ENCODE assay signal across 21 cellular contexts in genomic region chr19:55838251-55838650, GRCh38. TPM values are rescaled to one million over a fixed set of nuclear protein-coding genes. Genes with fewer than 3 reads are reported as not detected.
DNase-seq lines count a peak whose midpoint lies in the region; ATAC-seq, FAIRE-seq and TF ChIP-seq lines count a peak whose summit lies in the region.
"Had no signal": no experiment of that assay in that cellular context is flagged by ENCODE, and none has a peak within 500 bp of the region (broad histone marks: within the 10 kb centered on the region; RNA-seq: fewer than 3 reads in every experiment).

No MANE protein-coding gene starts in this region.

- TF ChIP-seq POLR2A in GM12878 (IDR thresholded peaks at IDR 0.05; ENCODE audit: low read depth, low read length) = no peak

- H3K36me3 ChIP-seq in MM.1S (replicated peaks; ENCODE audit: insufficient read depth, low read length) (no peaks in the 10 kb centered on the region; the same call in 1 of the 2 replicates), GM12878 (ENCODE audit: control insufficient read depth in 2 of 2, insufficient read depth in 2 of 2, low read length in 1 of 2) (no peaks in the 10 kb centered on the region)

- SMC1A ChIA-PET in GM12878 (lab: Charles Lee; ENCODE audit: uncharacterized antibody, unreplicated experiment) = interaction anchor here (1.2 kb wide), 1 partner anchor 9 kb away, joined by 6 read pairs; no protein-coding TSS in a partner anchor

- no TSS peak for BruUV-seq in GM12878 (replicated peaks; lab: Mats Ljungman, UMichigan)

- WGBS in GM12878 (ENCODE audit: insufficient coverage, insufficient replicate concordance, low lambda C conversion rate, missing lambda C conversion rate) = 35% methylated on average over 3 of the region's 3 CpGs

- no peak for TF ChIP-seq RAD21 in GM12878 (IDR thresholded peaks at IDR 0.05; ENCODE audit: insufficient read depth, low read depth, low read length)

- no peaks in the 10 kb centered on the region for H3K27me3 ChIP-seq in MM.1S (replicated peaks; ENCODE audit: insufficient read depth, low read length)
- H3K27me3 ChIP-seq in GM12878 (replicated peaks in 1 of 2; ENCODE audit: control insufficient read depth in 2 of 2, insufficient read depth in 2 of 2, low read length in 1 of 2) = no peaks in the 10 kb centered on the region

- peaks cover 32% of the 10 kb centered on the region for H3F3A ChIP-seq in MM.1S (ENCODE audit: insufficient read depth, low read length)

- H3K4me3 ChIP-seq in GM12865 (ENCODE audit: low read depth, low read length) (no peak overlapping the region), MM.1S (ENCODE audit: low read length) (0 out of 2 replicates have a peak overlapping the region, but pooled peaks have one; percentile 19), GM12878 (no peak overlapping the region)
- H3K4me3 ChIP-seq: A549, GM23338 had no signal

- in situ Hi-C loops in GM12878 (cut with MboI) = no loop called here

- intact Hi-C loops in GM12878 (cut with micrococcal nuclease; ENCODE audit: unreplicated experiment) = no loop called here

- H3K4me2 ChIP-seq in MM.1S (ENCODE audit: low read depth, low read length) (peak overlapping the region; percentile 46; the same call in 1 of the 2 replicates), GM12878 (ENCODE audit: control insufficient read depth, insufficient read depth) (no peak overlapping the region)
- H3K4me2 ChIP-seq: A549, GM23338 had no signal

- TF ChIP-seq CTCF in GM12865 (IDR thresholded peaks at IDR 0.05; ENCODE audit: insufficient read depth, low read depth, low read length, missing control alignments) (no peak), MM.1S (IDR thresholded peaks at IDR 0.05; ENCODE audit: low read length) (no peak), GM12878 (IDR thresholded peaks at IDR 0.05 in 2 of 3, conservative IDR thresholded peaks at IDR 0.05 in 1 of 3; ENCODE audit: control insufficient read depth in 2 of 3, extremely low read depth in 1 of 3, insufficient read depth in 1 of 3, low read depth in 3 of 3, low read length in 3 of 3) (no peak)

- CTCF ChIA-PET in GM12878 (lab: Yijun Ruan, JAX) = interaction anchor here (0.6 kb wide), 1 partner anchor 1123 kb away, joined by 4 read pairs; no protein-coding TSS in a partner anchor

- no peak for TF ChIP-seq EP300 in GM12878 (IDR thresholded peaks at IDR 0.05; ENCODE audit: borderline replicate concordance in 1 of 2, control insufficient read depth in 1 of 2, low read depth in 2 of 2, low read length in 2 of 2)

- DNase-seq in GM12865 (ENCODE audit: low read depth) = peak; percentile 21
- peak; percentile 92 for DNase-seq in MM.1S
- peak; percentile 92 for DNase-seq in RPMI8226
- peak; percentile 31 for DNase-seq in GM12878 (ENCODE audit: low read depth, low spot score)
- no peak for DNase-seq in AG08395 (ENCODE audit: low spot score)
- DNase-seq: 8988T; ACHN; C1 segment of cervical spinal cord; Calu3; CD4-positive, alpha-beta memory T cell; COR-L47; DMS53; DMS79 treated with DMSO at 0.1 percent for 48 hours; GF-D8; H9 had no signal

- peak overlapping the region; percentile 67 for H3K9ac ChIP-seq in MM.1S (ENCODE audit: low read length)
- H3K9ac ChIP-seq in GM12878 (ENCODE audit: control insufficient read depth, insufficient read depth, low read length) = no peak overlapping the region

- H3K27ac ChIP-seq in MM.1S (ENCODE audit: low read length) = peak overlapping the region; percentile 96
- H3K27ac ChIP-seq in GM12878 (ENCODE audit: control insufficient read depth, insufficient read depth) = no peak overlapping the region
- H3K27ac ChIP-seq: A549 had no signal

- H4K20me1 ChIP-seq in MM.1S (ENCODE audit: insufficient read depth, low read length) (no peaks in the 10 kb centered on the region), GM12878 (ENCODE audit: control insufficient read depth, insufficient read depth) (no peaks in the 10 kb centered on the region)

- H3K9me3 ChIP-seq in MM.1S (replicated peaks; ENCODE audit: insufficient read depth, low read length) (no peaks in the 10 kb centered on the region), GM12878 (replicated peaks; ENCODE audit: control insufficient read depth, insufficient read depth, low read length) (no peaks in the 10 kb centered on the region; the same call in 2 of the 3 replicates)
- H3K9me3 ChIP-seq: A549 had no signal

- POLR2A ChIA-PET in GM12878 (lab: Charles Lee) = no interaction called here

- RAD21 ChIA-PET in GM12878 (lab: Charles Lee; ENCODE audit: unreplicated experiment) = no interaction called here

- no peak overlapping the region for H2AFZ ChIP-seq in MM.1S (ENCODE audit: low read length)
- H2AFZ ChIP-seq in GM12878 (ENCODE audit: control insufficient read depth, low read depth, low read length) = no peak overlapping the region
- H2AFZ ChIP-seq: GM23338 had no signal

- FAIRE-seq in GM12878 (lab: Jason Lieb, UNC) = no peak
- FAIRE-seq: A549 had no signal

- ATAC-seq in GM12878 (no peak), GM19023 (IDR thresholded peaks at IDR 0.05; ENCODE audit: unreplicated experiment) (no peak), HG03108 (IDR thresholded peaks at IDR 0.05; ENCODE audit: unreplicated experiment) (no peak)
- ATAC-seq: A549, GM23338, HCT116 had no signal

- H3K4me1 ChIP-seq in MM.1S (ENCODE audit: low read length) (peaks cover 26% of the 10 kb centered on the region), GM12878 (ENCODE audit: control insufficient read depth, insufficient read depth, low read length) (no peaks in the 10 kb centered on the region)
- H3K4me1 ChIP-seq: A549 had no signal

- no peaks in the 10 kb centered on the region for H3K79me2 ChIP-seq in MM.1S (ENCODE audit: low read length)
- H3K79me2 ChIP-seq in GM12878 (ENCODE audit: control insufficient read depth, insufficient read depth, low read length) = no peaks in the 10 kb centered on the region

- no peaks in the 10 kb centered on the region for H3K9me2 ChIP-seq in MM.1S (replicated peaks; ENCODE audit: insufficient read depth, low read length)

TF ChIP-seq in GM12878, 131 proteins besides CTCF, POLR2A, EP300 and RAD21 (continues in another document):
- TF ChIP-seq MEF2B (IDR thresholded peaks at IDR 0.05; ENCODE audit: partially characterized antibody, poor library complexity, severe bottlenecking) (no peak), NFIC (IDR thresholded peaks at IDR 0.05; ENCODE audit: low read depth, low read length) (no peak), PBX3 (IDR thresholded peaks at IDR 0.05; ENCODE audit: insufficient replicate concordance, low read depth, low read length) (no peak)

RNA-seq across cellular contexts. Expression of gene NLRP4, which starts 1.9 kb away (rescaled TPM):
- total RNA-seq in GM12878 (2013; cell fraction: nucleolus; rRNA removed) = 0.21 TPM in 1 of 2 replicates, not detected in the other
- total RNA-seq in GM12878 (2014; rRNA removed) = 0.05 TPM in 1 of 2 replicates, not detected in the other
- total RNA-seq in GM12878 (2014; rRNA removed; fragmentation: Illumina TruSeq; extraction: Trizol) = 0.09 TPM in 1 of 2 replicates, not detected in the other
- not detected in 2 replicates for total RNA-seq in GM12878 (2021)
- polyA plus RNA-seq in GM12878 (2011; ENCODE audit: low read depth) = 0.22 TPM
- polyA plus RNA-seq in GM12878 (2011; rRNA removed) = 9.6 and 9.8 TPM in 2 replicates
- 8.4 and 10.8 TPM in 2 replicates for polyA plus RNA-seq in GM12878 (2011; cell fraction: cytosol; rRNA removed)
- polyA plus RNA-seq in GM12878 (2011; cell fraction: nucleus; rRNA removed) = 5.5 and 6.3 TPM in 2 replicates
- polyA plus RNA-seq in GM12878 (2012) = 0.72 and 0.77 TPM in 2 replicates
- 0.07 TPM in 1 of 2 replicates, not detected in the other for polyA plus RNA-seq in GM12878 (2014; fragmentation: Illumina TruSeq; extraction: Trizol)
- under 1 TPM in 1 of 2 experiments, not detected in 1; 0.11 TPM for polyA plus RNA-seq in GM12878 (2014; fragmentation: Nextera tagmentation; extraction: Ambion mirVana)
- 0.03 and 0.47 TPM in 2 replicates for polyA plus RNA-seq in GM12878 (2014; rRNA removed)
- not detected for polyA plus RNA-seq in GM12878 (2016; fragmentation: Nextera tagmentation; extraction: Ambion mirVana)
- 15.5 and 19.7 TPM in 2 replicates for polyA minus RNA-seq in GM12878 (2011; rRNA and poly(A)+ RNA removed)
- 3.7 and 4.4 TPM in 2 replicates for polyA minus RNA-seq in GM12878 (2011; cell fraction: cytosol; rRNA and poly(A)+ RNA removed)
- 5.8 and 6.2 TPM in 2 replicates for polyA minus RNA-seq in GM12878 (2011; cell fraction: nucleus; rRNA and poly(A)+ RNA removed)
- total RNA-seq: Calu3; CD4-positive, alpha-beta memory T cell; GM23338; H9 had no signal
- polyA plus RNA-seq: BJ; CD4-positive, alpha-beta memory T cell; GM23338 had no signal

RNA-seq across cellular contexts. Expression of gene NLRP11, which starts 6.5 kb away (rescaled TPM):
- total RNA-seq in GM12878 (2013; cell fraction: nucleolus; rRNA removed) = 0.38 and 0.47 TPM in 2 replicates
- 0.05 TPM in 1 of 2 replicates, not detected in the other for total RNA-seq in GM12878 (2014; rRNA removed)
- 0.05 TPM in 1 of 2 replicates, not detected in the other for total RNA-seq in GM12878 (2014; rRNA removed; fragmentation: Illumina TruSeq; extraction: Trizol)
- 0.05 TPM in 1 of 2 replicates, not detected in the other for total RNA-seq in GM12878 (2021)
- 0.09 TPM for polyA plus RNA-seq in GM12878 (2011; ENCODE audit: low read depth)
- 16.2 and 18.1 TPM in 2 replicates for polyA plus RNA-seq in GM12878 (2011; rRNA removed)
- 12.2 and 15.5 TPM in 2 replicates for polyA plus RNA-seq in GM12878 (2011; cell fraction: cytosol; rRNA removed)
- polyA plus RNA-seq in GM12878 (2011; cell fraction: nucleus; rRNA removed) = 6.4 and 8.3 TPM in 2 replicates
- polyA plus RNA-seq in GM12878 (2012) = 0.09 and 0.22 TPM in 2 replicates
- 0.06 TPM in 2 replicates for polyA plus RNA-seq in GM12878 (2014; fragmentation: Illumina TruSeq; extraction: Trizol)
- polyA plus RNA-seq in GM12878 (2014; fragmentation: Nextera tagmentation; extraction: Ambion mirVana) = under 1 TPM; 0.02 to 0.13 TPM
- not detected in 2 replicates for polyA plus RNA-seq in GM12878 (2014; rRNA removed)
- under 1 TPM in 1 of 2 experiments, not detected in 1; 0.09 TPM for polyA plus RNA-seq in GM12878 (2016; fragmentation: Nextera tagmentation; extraction: Ambion mirVana)
- 22.3 and 22.5 TPM in 2 replicates for polyA minus RNA-seq in GM12878 (2011; rRNA and poly(A)+ RNA removed)
- 5.9 and 6.4 TPM in 2 replicates for polyA minus RNA-seq in GM12878 (2011; cell fraction: cytosol; rRNA and poly(A)+ RNA removed)
- polyA minus RNA-seq in GM12878 (2011; cell fraction: nucleus; rRNA and poly(A)+ RNA removed) = 6.5 and 7.1 TPM in 2 replicates
- total RNA-seq: Calu3; CD4-positive, alpha-beta memory T cell; GM23338; H9 had no signal
- polyA plus RNA-seq: BJ; CD4-positive, alpha-beta memory T cell; GM23338 had no signal
